ENCODE assay signal across 27 cellular contexts in genomic region chr2:33671198-33671597, GRCh38.
"Had no signal": no experiment of that assay in that cellular context is flagged by ENCODE, and none has a peak within 500 bp of the region (broad histone marks: within the 10 kb centered on the region; RNA-seq: fewer than 3 reads in every experiment).

No MANE protein-coding gene starts in this region.

- ATAC-seq: effector memory CD8-positive, alpha-beta T cell; esophagus mucosa; gastrocnemius medialis; gastroesophageal sphincter had no signal

- FAIRE-seq: colon, endometrium, endothelial cell of umbilical vein, frontal cortex had no signal

- H3K27me3 ChIP-seq: colonic mucosa, esophagus muscularis mucosa, esophagus squamous epithelium, foreskin keratinocyte, gastrocnemius medialis, gastroesophageal sphincter, heart left ventricle, heart right ventricle had no signal

- H3K4me1 ChIP-seq: colonic mucosa, esophagus muscularis mucosa, esophagus squamous epithelium, foreskin keratinocyte, gastrocnemius medialis, gastroesophageal sphincter, heart left ventricle, heart right ventricle had no signal

- H3K4me3 ChIP-seq: colonic mucosa, coronary artery, dorsolateral prefrontal cortex, esophagus muscularis mucosa, esophagus squamous epithelium, gastrocnemius medialis, gastroesophageal sphincter, heart left ventricle, heart right ventricle had no signal

- H3K9me3 ChIP-seq: colonic mucosa, esophagus muscularis mucosa, esophagus squamous epithelium, gastrocnemius medialis, gastroesophageal sphincter, heart left ventricle, heart right ventricle had no signal

- H3K36me3 ChIP-seq: colonic mucosa, esophagus muscularis mucosa, esophagus squamous epithelium, gastrocnemius medialis, gastroesophageal sphincter, heart left ventricle, heart right ventricle had no signal

- H3K27ac ChIP-seq: colonic mucosa, coronary artery, dorsolateral prefrontal cortex, epithelial cell of prostate, esophagus muscularis mucosa, esophagus squamous epithelium, foreskin keratinocyte, gastrocnemius medialis, gastroesophageal sphincter, heart left ventricle, heart right ventricle had no signal

- DNase-seq: colonic mucosa; cortex of kidney; dermis blood vessel endothelial cell; dorsolateral prefrontal cortex; effector CD4-positive, alpha-beta T cell; effector CD8-positive, alpha-beta T cell; effector memory CD4-positive, alpha-beta T cell; effector memory CD8-positive, alpha-beta T cell; erythroblast; esophagus squamous epithelium; foreskin fibroblast; foreskin keratinocyte; foreskin melanocyte; gastrocnemius medialis; glutamatergic neuron; head of caudate nucleus; heart left ventricle; heart right ventricle had no signal
